Comparison of ENCODE assay signal across 17 cellular contexts in the genomic region with DNA sequence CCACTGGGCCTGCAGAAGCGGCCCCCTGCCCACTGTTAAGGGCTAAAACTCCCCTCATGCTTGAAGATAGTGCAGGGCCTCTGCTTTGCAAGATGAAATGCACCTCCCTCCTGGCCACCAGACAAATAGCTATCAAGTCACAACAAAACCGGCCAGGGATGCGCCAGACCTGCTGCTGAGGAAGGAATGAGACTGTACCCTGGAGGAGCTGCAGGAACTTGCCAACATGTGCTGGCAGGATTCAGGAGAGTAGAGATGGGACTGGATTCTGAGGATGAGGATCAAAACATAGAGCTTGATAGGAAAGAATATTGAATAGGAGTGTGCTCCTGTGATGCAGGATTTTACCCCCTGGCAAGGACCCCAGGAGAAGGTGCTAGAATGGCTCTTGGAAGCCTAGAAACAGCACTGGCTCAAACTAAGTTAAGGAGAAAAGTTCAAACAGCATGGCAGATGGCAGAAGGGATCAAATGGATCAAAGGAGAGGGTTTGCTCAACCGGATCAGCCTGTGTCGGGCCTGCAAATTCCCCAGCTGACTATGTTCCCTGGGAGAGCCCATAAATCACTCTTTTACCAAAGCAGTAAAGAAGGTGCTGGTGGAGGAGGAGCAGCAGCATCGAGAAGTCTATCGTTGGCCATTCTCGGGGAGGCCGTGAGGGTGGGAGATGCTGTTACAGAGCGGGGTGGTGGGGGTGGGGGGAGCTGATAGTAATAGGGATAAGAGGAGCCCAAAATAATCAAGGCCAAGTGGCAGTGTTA. TPM values are rescaled to one million over a fixed set of nuclear protein-coding genes. Genes with fewer than 3 reads are reported as not detected.
DNase-seq lines count a peak whose midpoint lies in the region; ATAC-seq, FAIRE-seq and TF ChIP-seq lines count a peak whose summit lies in the region.
"Had no signal": no experiment of that assay in that cellular context is flagged by ENCODE, and none has a peak within 500 bp of the region (broad histone marks: within the 10 kb centered on the region; RNA-seq: fewer than 3 reads in every experiment).

No MANE protein-coding gene starts in this region.

- H3K4me3 ChIP-seq in small intestine (ENCODE audit: low read depth in 1 of 2, low read length in 2 of 2): no peak overlapping the region
- H3K4me3 ChIP-seq: heart right ventricle, tibial artery had no signal

- no peak for FAIRE-seq in small intestine (lab: Jason Lieb, UNC)
- FAIRE-seq: colon, HepG2 had no signal

- H3K4me1 Mint-ChIP-seq in nephron progenitor cell: peaks cover 37% of the 10 kb centered on the region
- H3K4me1 Mint-ChIP-seq: activated T-helper 17 cell treated with anti-CD3 and anti-CD28 coated beads, Interleukin-2, amount 50 U/mL, for 72 hours; naive thymus-derived CD4-positive, alpha-beta T cell had no signal

- peaks cover 3% of the 10 kb centered on the region for H3K36me3 Mint-ChIP-seq in nephron progenitor cell (ENCODE audit: low read depth)
- H3K36me3 Mint-ChIP-seq: activated CD4-positive, alpha-beta memory T cell treated with anti-CD3 and anti-CD28 coated beads for 36 hours; CD8-positive, alpha-beta T cell; naive thymus-derived CD4-positive, alpha-beta T cell had no signal

- H3K9me3 ChIP-seq in small intestine (ENCODE audit: control insufficient read depth, low read depth): no peaks in the 10 kb centered on the region
- H3K9me3 ChIP-seq: heart right ventricle, tibial artery had no signal

- TF ChIP-seq CTCF in nephron progenitor cell (IDR thresholded peaks at IDR 0.05): no peak

- no peaks in the 10 kb centered on the region for H3K27me3 ChIP-seq in small intestine (ENCODE audit: control insufficient read depth in 2 of 2, insufficient read depth in 2 of 2, low read length in 2 of 2)
- H3K27me3 ChIP-seq: tibial artery had no signal

- no peak overlapping the region for H3K4me3 Mint-ChIP-seq in nephron progenitor cell
- H3K4me3 Mint-ChIP-seq: activated CD4-positive, alpha-beta memory T cell treated with anti-CD3 and anti-CD28 coated beads for 36 hours; activated T-helper 17 cell treated with anti-CD3 and anti-CD28 coated beads, Interleukin-2, amount 50 U/mL, for 72 hours; CD8-positive, alpha-beta T cell; naive thymus-derived CD4-positive, alpha-beta T cell had no signal

- H3K27me3 Mint-ChIP-seq in nephron progenitor cell (ENCODE audit: low read depth, poor library complexity): peaks cover 3% of the 10 kb centered on the region

- H3K4me1 ChIP-seq in small intestine (ENCODE audit: control insufficient read depth in 2 of 2, insufficient read depth in 1 of 2, low read depth in 1 of 2, low read length in 1 of 2): no peaks in the 10 kb centered on the region
- H3K4me1 ChIP-seq: heart right ventricle, tibial artery had no signal

- 74 to 76% (median 76%) methylated on average over 10 of the region's 10 CpGs for WGBS in small intestine, 3 donors

- H3K9me3 Mint-ChIP-seq in nephron progenitor cell: peaks cover 9% of the 10 kb centered on the region
- H3K9me3 Mint-ChIP-seq: activated CD4-positive, alpha-beta memory T cell treated with anti-CD3 and anti-CD28 coated beads for 36 hours; activated T-helper 17 cell treated with anti-CD3 and anti-CD28 coated beads, Interleukin-2, amount 50 U/mL, for 72 hours; CD8-positive, alpha-beta T cell; naive thymus-derived CD4-positive, alpha-beta T cell had no signal

- ATAC-seq in activated CD4-positive, CD25-positive, alpha-beta regulatory T cell treated with anti-CD3 and anti-CD28 coated beads, Interleukin-2, amount 50 U/mL, for 24 hours: no peak
- no peak for ATAC-seq in HG03439 (IDR thresholded peaks at IDR 0.05; ENCODE audit: unreplicated experiment)
- ATAC-seq: activated T-helper 17 cell treated with anti-CD3 and anti-CD28 coated beads, Interleukin-2, amount 50 U/mL, for 72 hours; CD8-positive, alpha-beta T cell; heart right ventricle; HepG2; left ventricle myocardium superior; naive thymus-derived CD4-positive, alpha-beta T cell had no signal

- DNase-seq in DMS 273 treated with DMSO at 0.1 percent for 48 hours (lab: John Stamatoyannopoulos, UW) (peak; percentile 94), NCI-H510A (lab: John Stamatoyannopoulos, UW) (peak; percentile 70), epithelial cell of prostate (ENCODE audit: low read depth, low spot score) (no peak), nephron progenitor cell (peak; percentile 69), small intestine (no peak), NCI-H2227 treated with DMSO at 0.1 percent for 48 hours (lab: John Stamatoyannopoulos, UW) (no peak)
- DNase-seq: activated CD4-positive, alpha-beta memory T cell treated with anti-CD3 and anti-CD28 coated beads for 36 hours; CD8-positive, alpha-beta T cell; heart right ventricle; left ventricle myocardium superior; naive thymus-derived CD4-positive, alpha-beta T cell had no signal

- H3K36me3 ChIP-seq in small intestine (ENCODE audit: control insufficient read depth in 2 of 2, insufficient read depth in 2 of 2, low read length in 2 of 2): no peaks in the 10 kb centered on the region
- H3K36me3 ChIP-seq: heart right ventricle, tibial artery had no signal

- H3K27ac ChIP-seq in epithelial cell of prostate: peak overlapping the region; percentile 73
- no peak overlapping the region for H3K27ac ChIP-seq in small intestine (ENCODE audit: low read depth in 1 of 2, low read length in 1 of 2)
- H3K27ac ChIP-seq: heart right ventricle, tibial artery had no signal

- H3K27ac Mint-ChIP-seq in nephron progenitor cell: no peak overlapping the region
- H3K27ac Mint-ChIP-seq: activated CD4-positive, alpha-beta memory T cell treated with anti-CD3 and anti-CD28 coated beads for 36 hours; activated T-helper 17 cell treated with anti-CD3 and anti-CD28 coated beads, Interleukin-2, amount 50 U/mL, for 72 hours; CD8-positive, alpha-beta T cell; naive thymus-derived CD4-positive, alpha-beta T cell had no signal

RNA-seq across cellular contexts. Expression of a gene that starts 27.2 kb away (rescaled TPM):
- 1 to 10 TPM; 3.8 to 9.2 (median 4.2) TPM for polyA plus RNA-seq in small intestine

RNA-seq across cellular contexts. Expression of a gene that starts 44.5 kb away (rescaled TPM):
- polyA plus RNA-seq in small intestine: 10 to 100 TPM; 29.1 to 53.5 (median 39.1) TPM
- polyA plus RNA-seq: naive thymus-derived CD4-positive, alpha-beta T cell had no signal

RNA-seq across cellular contexts. Expression of a gene that starts 54.3 kb away (rescaled TPM):
- polyA plus RNA-seq in small intestine: 100 to 1,000 TPM; 146 to 247 (median 180) TPM

RNA-seq across cellular contexts. Expression of a gene that starts 54.3 kb away (rescaled TPM):
- 1 to 10 TPM in 1 of 3 donors, not detected in 2; 2.5 TPM for polyA plus RNA-seq in small intestine
- polyA plus RNA-seq: naive thymus-derived CD4-positive, alpha-beta T cell had no signal

Comparison
In these comparisons a context has a peak if more than half of its experiments do, and no peak if none do; other contexts are left out.
1. DNase-seq: peak in DMS 273 treated with DMSO at 0.1 percent for 48 hours (single experiment), NCI-H510A (single experiment) and nephron progenitor cell (single experiment); none in epithelial cell of prostate (single experiment), small intestine (single experiment) and NCI-H2227 treated with DMSO at 0.1 percent for 48 hours (single experiment).